In the genomic region with DNA sequence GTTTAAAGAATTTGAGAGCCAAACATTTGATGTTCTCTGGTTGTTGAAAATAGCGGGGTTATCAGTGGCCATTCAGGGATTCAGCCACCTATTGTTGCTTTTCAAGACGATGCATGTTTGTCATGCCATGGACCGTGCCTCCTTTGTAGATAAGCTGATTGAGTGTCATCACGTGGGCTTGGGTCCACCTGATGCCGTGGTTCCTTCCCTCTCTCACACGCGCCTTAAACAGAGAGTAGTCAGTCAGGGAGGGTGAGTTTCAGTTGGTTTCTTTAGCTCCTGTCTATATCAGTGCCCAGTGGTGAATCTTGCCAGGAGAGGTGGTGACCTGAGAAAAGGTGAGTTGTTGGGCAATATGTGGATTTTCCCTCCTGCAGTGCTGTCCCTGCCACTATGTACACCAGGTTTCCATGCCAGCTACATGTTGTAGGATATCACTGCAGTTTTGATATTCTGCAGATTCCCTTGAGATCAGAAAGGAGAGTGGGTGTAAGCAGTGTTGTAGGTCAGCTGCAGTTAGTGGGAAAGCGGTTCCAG, we compare ENCODE assay signal across 1 cellular context.
TF ChIP-seq lines count a peak whose summit lies in the region.

No MANE protein-coding gene starts in this region.

TF ChIP-seq in IMR-90, 13 proteins besides CTCF, POLR2A, EP300 and RAD21 (continued from another document):
- TF ChIP-seq CHD1 (IDR thresholded peaks at IDR 0.05; ENCODE audit: low read depth, low read length) (no peak), NFE2L2 (IDR thresholded peaks at IDR 0.05; ENCODE audit: low read depth, low read length) (no peak), RCOR1 (IDR thresholded peaks at IDR 0.05; ENCODE audit: insufficient replicate concordance, low read length) (no peak), USF2 (IDR thresholded peaks at IDR 0.05; ENCODE audit: low read depth, low read length) (no peak), BHLHE40 (IDR thresholded peaks at IDR 0.05; ENCODE audit: low read depth, low read length) (no peak), RFX5 (IDR thresholded peaks at IDR 0.05; ENCODE audit: low read depth, low read length) (no peak), CEBPB (IDR thresholded peaks at IDR 0.05; ENCODE audit: low read depth, low read length) (no peak), FOS (IDR thresholded peaks at IDR 0.05; ENCODE audit: low read depth, low read length) (no peak), MAZ (IDR thresholded peaks at IDR 0.05; ENCODE audit: borderline replicate concordance, low read depth, low read length) (no peak), MXI1 (IDR thresholded peaks at IDR 0.05; ENCODE audit: borderline replicate concordance, low read depth, low read length) (no peak), SMC3 (IDR thresholded peaks at IDR 0.05; ENCODE audit: low read depth, low read length) (no peak)
